In genomic region chr12:108104657-108105056, GRCh38 we compare ENCODE assay signal across 38 cellular contexts. TPM values are rescaled to one million over a fixed set of nuclear protein-coding genes. Genes with fewer than 3 reads are reported as not detected.
"Had no signal": no experiment of that assay in that cellular context is flagged by ENCODE, and none has a peak within 500 bp of the region (broad histone marks: within the 10 kb centered on the region; RNA-seq: fewer than 3 reads in every experiment).

No MANE protein-coding gene starts in this region.

- H3K4me1 Mint-ChIP-seq: activated B cell treated with CpG ODN at 0.5 μM for 24 hours; activated CD4-positive, alpha-beta T cell treated with anti-CD3 and anti-CD28 coated beads, Interleukin-2, amount 10 ng/mL, durations not matched to agents 24 days and 14 days; activated naive CD8-positive, alpha-beta T cell treated with anti-CD3 and anti-CD28 coated beads for 36 hours; activated T-helper 17 cell treated with anti-CD3 and anti-CD28 coated beads, Interleukin-2, amount 50 U/mL, for 72 hours had no signal

- H3K4me3 ChIP-seq: adrenal gland, body of pancreas, breast epithelium had no signal

- H3K4me1 ChIP-seq: adrenal gland, body of pancreas, breast epithelium had no signal

- H3K27me3 Mint-ChIP-seq: activated CD4-positive, alpha-beta T cell treated with anti-CD3 and anti-CD28 coated beads, Interleukin-2, amount 10 ng/mL, durations not matched to agents 24 days and 14 days had no signal

- DNase-seq: activated B cell treated with CpG ODN at 0.5 μM for 24 hours; activated CD4-positive, alpha-beta memory T cell treated with anti-CD3 and anti-CD28 coated beads for 36 hours; activated CD4-positive, alpha-beta T cell treated with anti-CD3 and anti-CD28 coated beads for 4 hours; activated CD4-positive, alpha-beta T cell treated with anti-CD3 and anti-CD28 coated beads, Interleukin-2, amount 10 ng/mL, durations not matched to agents 24 days and 14 days; activated CD4-positive, alpha-beta T cell treated with anti-CD3 and anti-CD28 coated beads, Interleukin-2, amount 50 U/mL, for 1 hour; activated CD4-positive, alpha-beta T cell treated with anti-CD3 and anti-CD28 coated beads, Interleukin-2, amount 50 U/mL, for 4 hours; activated CD4-positive, CD25-positive, alpha-beta regulatory T cell treated with anti-CD3 and anti-CD28 coated beads, Interleukin-2, amount 50 U/mL, for 72 hours; activated CD8-positive, alpha-beta memory T cell treated with anti-CD3 and anti-CD28 coated beads, Interleukin-2, amount 50 U/mL, for 4 hours; activated CD8-positive, alpha-beta T cell treated with anti-CD3 and anti-CD28 coated beads for 36 hours; activated effector memory CD4-positive, alpha-beta T cell treated with anti-CD3 and anti-CD28 coated beads, Interleukin-2, amount 50 U/mL, for 16 hours; activated gamma-delta T cell treated with Interleukin-2 at 50 U/mL for 16 hours; activated naive CD4-positive, alpha-beta T cell; activated naive CD4-positive, alpha-beta T cell treated with anti-CD3 and anti-CD28 coated beads for 36 hours; activated naive CD4-positive, alpha-beta T cell treated with anti-CD3 and anti-CD28 coated beads, Interleukin-2, amount 50 U/mL, for 16 hours; activated naive CD8-positive, alpha-beta T cell treated with anti-CD3 and anti-CD28 coated beads for 36 hours; activated T-cell treated with anti-CD3 and anti-CD28 coated beads for 4 hours; activated T-cell treated with anti-CD3 and anti-CD28 coated beads, Interleukin-2, amount 50 U/mL, for 1 hour; activated T-cell treated with anti-CD3 and anti-CD28 coated beads, Interleukin-2, amount 50 U/mL, for 4 hours; activated T-cell treated with anti-CD3 and anti-CD28 coated beads, Interleukin-2, amount 50 U/mL, for 72 hours; adrenal gland; amniotic stem cell; aorta; body of pancreas; brain microvascular endothelial cell; central memory CD4-positive, alpha-beta T cell; T-helper 1 cell; T-helper 2 cell; T-helper 9 cell had no signal

- H3K27ac Mint-ChIP-seq: activated B cell treated with CpG ODN at 0.5 μM for 24 hours; activated CD4-positive, alpha-beta memory T cell treated with anti-CD3 and anti-CD28 coated beads for 36 hours; activated CD4-positive, alpha-beta T cell treated with anti-CD3 and anti-CD28 coated beads, Interleukin-2, amount 10 ng/mL, durations not matched to agents 24 days and 14 days; activated CD8-positive, alpha-beta T cell treated with anti-CD3 and anti-CD28 coated beads for 36 hours; activated naive CD4-positive, alpha-beta T cell treated with anti-CD3 and anti-CD28 coated beads for 36 hours; activated naive CD4-positive, alpha-beta T cell treated with anti-CD3 and anti-CD28 coated beads, Interleukin-2, amount 50 U/mL, for 72 hours; activated naive CD8-positive, alpha-beta T cell treated with anti-CD3 and anti-CD28 coated beads for 36 hours; activated T-cell treated with anti-CD3 and anti-CD28 coated beads, Interleukin-2, amount 50 U/mL, for 72 hours; activated T-helper 1 cell treated with anti-CD3 and anti-CD28 coated beads, Interleukin-12 subunit alpha, Interleukin-12 subunit beta, Interleukin-2, Interleukin-4 antibody, amounts not matched to agents 30 ng/mL and 10 ng/mL and 1 ng/mL, durations not matched to agents 14 hours and 24 hours and 36 hours; activated T-helper 17 cell treated with anti-CD3 and anti-CD28 coated beads, Interleukin-2, amount 50 U/mL, for 72 hours; T-helper 1 cell treated with Interleukin-12 subunit alpha and Interleukin-12 subunit beta and Interleukin-4 antibody, amounts not matched to agents 30 μg/mL and 1 μg/mL, for 36 hours; T-helper 2 cell treated with Interferon-gamma antibody and Interleukin-4, amounts not matched to agents 5 μg/mL and 100 μg/mL, for 36 hours had no signal

- H3K9me3 ChIP-seq: adrenal gland, body of pancreas, breast epithelium had no signal

- H3K9me3 Mint-ChIP-seq: activated B cell treated with CpG ODN at 0.5 μM for 24 hours; activated CD4-positive, alpha-beta memory T cell treated with anti-CD3 and anti-CD28 coated beads for 36 hours; activated CD4-positive, alpha-beta T cell treated with anti-CD3 and anti-CD28 coated beads, Interleukin-2, amount 10 ng/mL, durations not matched to agents 24 days and 14 days; activated CD8-positive, alpha-beta T cell treated with anti-CD3 and anti-CD28 coated beads for 36 hours; activated naive CD4-positive, alpha-beta T cell treated with anti-CD3 and anti-CD28 coated beads for 36 hours; activated naive CD4-positive, alpha-beta T cell treated with anti-CD3 and anti-CD28 coated beads, Interleukin-2, amount 50 U/mL, for 72 hours; activated naive CD8-positive, alpha-beta T cell treated with anti-CD3 and anti-CD28 coated beads for 36 hours; activated T-cell treated with anti-CD3 and anti-CD28 coated beads, Interleukin-2, amount 50 U/mL, for 4 hours; activated T-cell treated with anti-CD3 and anti-CD28 coated beads, Interleukin-2, amount 50 U/mL, for 72 hours; activated T-helper 1 cell treated with anti-CD3 and anti-CD28 coated beads, Interleukin-12 subunit alpha, Interleukin-12 subunit beta, Interleukin-2, Interleukin-4 antibody, amounts not matched to agents 30 ng/mL and 10 ng/mL and 1 ng/mL, durations not matched to agents 14 hours and 24 hours and 36 hours; activated T-helper 17 cell treated with anti-CD3 and anti-CD28 coated beads, Interleukin-2, amount 50 U/mL, for 72 hours; T-helper 1 cell treated with Interleukin-12 subunit alpha and Interleukin-12 subunit beta and Interleukin-4 antibody, amounts not matched to agents 30 μg/mL and 1 μg/mL, for 36 hours; T-helper 2 cell treated with Interferon-gamma antibody and Interleukin-4, amounts not matched to agents 5 μg/mL and 100 μg/mL, for 36 hours had no signal

- H3K27ac ChIP-seq: adrenal gland, body of pancreas, brain microvascular endothelial cell, breast epithelium, VCaP had no signal

- ATAC-seq: activated CD8-positive, alpha-beta T cell treated with anti-CD3 and anti-CD28 coated beads for 36 hours; activated naive CD4-positive, alpha-beta T cell treated with anti-CD3 and anti-CD28 coated beads, Interleukin-2, amount 50 U/mL, for 72 hours; activated T-cell treated with anti-CD3 and anti-CD28 coated beads, Interleukin-2, amount 50 U/mL, for 4 hours; activated T-cell treated with anti-CD3 and anti-CD28 coated beads, Interleukin-2, amount 50 U/mL, for 72 hours; activated T-helper 17 cell treated with anti-CD3 and anti-CD28 coated beads, Interleukin-2, amount 50 U/mL, for 72 hours; body of pancreas had no signal

- H3K36me3 ChIP-seq: adrenal gland, brain microvascular endothelial cell, breast epithelium had no signal

- H3K4me3 Mint-ChIP-seq: activated B cell treated with CpG ODN at 0.5 μM for 24 hours; activated CD4-positive, alpha-beta memory T cell treated with anti-CD3 and anti-CD28 coated beads for 36 hours; activated CD4-positive, alpha-beta T cell treated with anti-CD3 and anti-CD28 coated beads, Interleukin-2, amount 10 ng/mL, durations not matched to agents 24 days and 14 days; activated CD8-positive, alpha-beta T cell treated with anti-CD3 and anti-CD28 coated beads for 36 hours; activated naive CD4-positive, alpha-beta T cell treated with anti-CD3 and anti-CD28 coated beads for 36 hours; activated naive CD8-positive, alpha-beta T cell treated with anti-CD3 and anti-CD28 coated beads for 36 hours; activated T-cell treated with anti-CD3 and anti-CD28 coated beads, Interleukin-2, amount 50 U/mL, for 4 hours; activated T-cell treated with anti-CD3 and anti-CD28 coated beads, Interleukin-2, amount 50 U/mL, for 72 hours; activated T-helper 1 cell treated with anti-CD3 and anti-CD28 coated beads, Interleukin-12 subunit alpha, Interleukin-12 subunit beta, Interleukin-2, Interleukin-4 antibody, amounts not matched to agents 30 ng/mL and 10 ng/mL and 1 ng/mL, durations not matched to agents 14 hours and 24 hours and 36 hours; activated T-helper 17 cell treated with anti-CD3 and anti-CD28 coated beads, Interleukin-2, amount 50 U/mL, for 72 hours; T-helper 1 cell treated with Interleukin-12 subunit alpha and Interleukin-12 subunit beta and Interleukin-4 antibody, amounts not matched to agents 30 μg/mL and 1 μg/mL, for 36 hours; T-helper 2 cell treated with Interferon-gamma antibody and Interleukin-4, amounts not matched to agents 5 μg/mL and 100 μg/mL, for 36 hours had no signal

- H3K27me3 ChIP-seq: body of pancreas, brain microvascular endothelial cell, breast epithelium had no signal

- H3K36me3 Mint-ChIP-seq: activated CD4-positive, alpha-beta memory T cell treated with anti-CD3 and anti-CD28 coated beads for 36 hours; activated naive CD4-positive, alpha-beta T cell treated with anti-CD3 and anti-CD28 coated beads, Interleukin-2, amount 50 U/mL, for 72 hours; activated naive CD8-positive, alpha-beta T cell treated with anti-CD3 and anti-CD28 coated beads for 36 hours had no signal

- FAIRE-seq: astrocyte, TTC549 had no signal

RNA-seq across cellular contexts. Expression of gene WSCD2, which starts 24.4 kb away (rescaled TPM):
- total RNA-seq: activated CD4-positive, alpha-beta memory T cell treated with anti-CD3 and anti-CD28 coated beads for 36 hours; activated CD4-positive, alpha-beta T cell treated with anti-CD3 and anti-CD28 coated beads, Interleukin-2, amount 10 ng/mL, durations not matched to agents 24 days and 14 days; activated CD8-positive, alpha-beta memory T cell treated with anti-CD3 and anti-CD28 coated beads for 36 hours; activated CD8-positive, alpha-beta T cell treated with anti-CD3 and anti-CD28 coated beads for 36 hours; activated naive CD4-positive, alpha-beta T cell treated with anti-CD3 and anti-CD28 coated beads for 36 hours; activated naive CD4-positive, alpha-beta T cell treated with anti-CD3 and anti-CD28 coated beads, Interleukin-2, amount 50 U/mL, for 72 hours; activated naive CD8-positive, alpha-beta T cell treated with anti-CD3 and anti-CD28 coated beads for 36 hours; activated T-cell treated with anti-CD3 and anti-CD28 coated beads, Interleukin-2, amount 50 U/mL, for 4 hours; activated T-cell treated with anti-CD3 and anti-CD28 coated beads, Interleukin-2, amount 50 U/mL, for 72 hours; activated T-helper 1 cell treated with anti-CD3 and anti-CD28 coated beads, Interleukin-12 subunit alpha, Interleukin-12 subunit beta, Interleukin-2, Interleukin-4 antibody, amounts not matched to agents 30 ng/mL and 10 ng/mL and 1 ng/mL, durations not matched to agents 14 hours and 24 hours and 36 hours; activated T-helper 17 cell treated with anti-CD3 and anti-CD28 coated beads, Interleukin-2, amount 50 U/mL, for 72 hours had no signal
